21 cellular contexts compared by ENCODE assay signal in the genomic region with DNA sequence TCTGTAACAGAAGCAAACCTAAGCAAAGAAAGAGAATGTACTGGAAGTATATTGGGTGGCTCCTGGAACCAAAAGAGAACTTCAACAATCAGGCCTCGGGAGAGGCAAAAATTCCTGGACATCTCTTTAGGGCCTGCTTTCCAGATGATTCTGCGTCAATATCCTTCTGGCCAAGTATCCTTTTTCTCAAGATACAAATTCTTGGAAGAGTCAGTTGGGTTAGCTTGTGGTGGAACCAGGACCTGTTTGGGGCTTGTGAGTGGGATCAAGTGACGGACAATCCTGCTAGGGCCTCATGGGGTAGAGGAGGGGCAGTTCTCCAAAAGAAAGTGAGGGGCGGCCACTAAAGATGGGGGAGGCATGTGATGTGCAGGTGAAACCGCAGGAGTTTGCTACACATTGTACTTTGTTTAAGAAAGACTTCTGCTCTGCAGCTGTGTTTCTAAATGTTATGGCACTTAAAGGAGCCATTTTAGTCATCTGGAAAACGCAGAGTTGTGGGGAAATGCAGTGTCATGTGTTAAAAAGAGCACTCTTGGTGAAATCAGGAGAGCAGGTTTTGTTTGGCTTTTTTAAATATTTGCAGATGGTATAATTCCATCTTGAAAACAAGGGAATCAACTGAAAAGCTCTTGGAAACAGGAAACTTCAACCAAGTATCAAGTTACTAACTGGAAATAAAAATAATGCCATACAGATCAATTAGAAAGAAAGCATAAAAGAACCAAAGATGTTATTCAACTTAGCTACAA. TPM values are rescaled to one million over a fixed set of nuclear protein-coding genes. Genes with fewer than 3 reads are reported as not detected.
DNase-seq lines count a peak whose midpoint lies in the region; FAIRE-seq and TF ChIP-seq lines count a peak whose summit lies in the region.
"Had no signal": no experiment of that assay in that cellular context is flagged by ENCODE, and none has a peak within 500 bp of the region (broad histone marks: within the 10 kb centered on the region; RNA-seq: fewer than 3 reads in every experiment).

No MANE protein-coding gene starts in this region.

- WGBS in ovary, 3 donors, result 60 to 73% (median 63%) methylated on average over 6 of the region's 6 CpGs

- FAIRE-seq in frontal cortex (lab: Jason Lieb, UNC), result no peak
- FAIRE-seq: HTR-8/SVneo had no signal

- H3K36me3 Mint-ChIP-seq in brain (no peaks in the 10 kb centered on the region), nephron progenitor cell (ENCODE audit: low read depth) (no peaks in the 10 kb centered on the region)

- TF ChIP-seq CTCF in HL-60 (IDR thresholded peaks at IDR 0.05; ENCODE audit: insufficient read depth, low read length) (no peak), brain (conservative IDR thresholded peaks at IDR 0.05) (no peak), nephron progenitor cell (IDR thresholded peaks at IDR 0.05) (no peak), ovary (IDR thresholded peaks at IDR 0.05) (no peak)

- no peaks in the 10 kb centered on the region for H3K27me3 Mint-ChIP-seq in brain
- peaks cover 4% of the 10 kb centered on the region for H3K27me3 Mint-ChIP-seq in nephron progenitor cell (ENCODE audit: low read depth, poor library complexity)
- H3K27me3 Mint-ChIP-seq: stimulated activated naive B cell treated with anti-CD40 and anti-IgM and Interleukin-4, amounts not matched to agents 10 μg/mL and 1 μg/mL and 100 μg/mL, for 72 hours had no signal

- intact Hi-C loops in ovary (cut with DNase I), result no loop called here

- no peak for TF ChIP-seq POLR2A in ovary (IDR thresholded peaks at IDR 0.05)

- no peaks in the 10 kb centered on the region for H3K36me3 ChIP-seq in ovary
- H3K36me3 ChIP-seq: gastroesophageal sphincter had no signal

- H3K4me3 Mint-ChIP-seq in brain (no peak overlapping the region), nephron progenitor cell (no peak overlapping the region)
- H3K4me3 Mint-ChIP-seq: activated T-cell treated with anti-CD3 and anti-CD28 coated beads, Interleukin-2, amount 50 U/mL, for 72 hours; stimulated activated naive B cell treated with anti-CD40 and anti-IgM and Interleukin-4, amounts not matched to agents 10 μg/mL and 1 μg/mL and 100 μg/mL, for 72 hours had no signal

- DNase-seq in AG20443 (ENCODE audit: low spot score), result peak; percentile 33
- peak in 1 of 2 experiments; percentile 59 for DNase-seq in HL-60 (ENCODE audit: low read depth in 1 of 2, low spot score in 1 of 2)
- DNase-seq in nephron progenitor cell, result no peak
- no peak for DNase-seq in frontal cortex (ENCODE audit: low spot score in 2 of 2)
- DNase-seq in NCI-H1417 (lab: John Stamatoyannopoulos, UW), result no peak
- DNase-seq in stimulated activated CD4-positive, alpha-beta T cell treated with anti-CD3 and anti-CD28 coated beads, Interleukin-4, amount 100 ng/mL, for 1 hour, result no peak
- no peak for DNase-seq in ovary
- DNase-seq: activated CD4-positive, CD25-positive, alpha-beta regulatory T cell; activated T-cell treated with anti-CD3 and anti-CD28 coated beads, Interleukin-2, amount 50 U/mL, for 72 hours; cortex of kidney; Kasumi-1; NCI-H1417 treated with DMSO at 0.1 percent for 48 hours; NCI-H2227 treated with DMSO at 0.1 percent for 48 hours; retina; stimulated activated naive B cell treated with anti-CD40 and anti-IgM and Interleukin-4, amounts not matched to agents 10 μg/mL and 1 μg/mL and 100 μg/mL, for 72 hours; tibial artery had no signal

- H3K4me1 ChIP-seq in ovary (ENCODE audit: insufficient read depth), result peaks cover 3% of the 10 kb centered on the region

- H3K27me3 ChIP-seq in HL-60 (ENCODE audit: insufficient read depth, poor library complexity, severe bottlenecking) (no peaks in the 10 kb centered on the region), ovary (no peaks in the 10 kb centered on the region)
- H3K27me3 ChIP-seq: gastroesophageal sphincter, tibial artery had no signal

- TF ChIP-seq EP300 in ovary (IDR thresholded peaks at IDR 0.05), result no peak

- H3K4me1 Mint-ChIP-seq in brain (peaks cover 37% of the 10 kb centered on the region), nephron progenitor cell (peaks cover 20% of the 10 kb centered on the region)

- H3K9me3 Mint-ChIP-seq in brain, result peaks cover 0 to 9% (median 5%) of the 10 kb centered on the region in 5 experiments
- H3K9me3 Mint-ChIP-seq in nephron progenitor cell, result peaks cover 15% of the 10 kb centered on the region
- H3K9me3 Mint-ChIP-seq: activated naive CD4-positive, alpha-beta T cell treated with anti-CD3 and anti-CD28 coated beads, Interleukin-2, amount 50 U/mL, for 72 hours; activated T-cell treated with anti-CD3 and anti-CD28 coated beads, Interleukin-2, amount 50 U/mL, for 72 hours had no signal

- peak overlapping the region in 3 of 5 experiments; percentile 21 to 55 (median 28) for H3K27ac Mint-ChIP-seq in brain
- H3K27ac Mint-ChIP-seq in nephron progenitor cell, result peak overlapping the region; percentile 74
- H3K27ac Mint-ChIP-seq: activated naive CD4-positive, alpha-beta T cell treated with anti-CD3 and anti-CD28 coated beads, Interleukin-2, amount 50 U/mL, for 72 hours; activated T-cell treated with anti-CD3 and anti-CD28 coated beads, Interleukin-2, amount 50 U/mL, for 72 hours; stimulated activated naive B cell treated with anti-CD40 and anti-IgM and Interleukin-4, amounts not matched to agents 10 μg/mL and 1 μg/mL and 100 μg/mL, for 72 hours had no signal

- H3K9me3 ChIP-seq in ovary, result no peaks in the 10 kb centered on the region
- H3K9me3 ChIP-seq: gastroesophageal sphincter, tibial artery had no signal

- no peak overlapping the region for H3K4me3 ChIP-seq in HL-60 (replicated peaks; ENCODE audit: insufficient read depth, low read length)
- H3K4me3 ChIP-seq in ovary, result no peak overlapping the region
- H3K4me3 ChIP-seq: gastroesophageal sphincter, SK-N-MC, tibial artery had no signal

- peak overlapping the region; percentile 61 for H3K27ac ChIP-seq in HL-60 (replicated peaks)
- no peak overlapping the region for H3K27ac ChIP-seq in ovary
- H3K27ac ChIP-seq: SK-N-MC had no signal

RNA-seq across cellular contexts. Expression of a gene that starts 27.4 kb away (rescaled TPM):
- polyA plus RNA-seq in brain (ENCODE audit: insufficient read depth, low read depth, low replicate concordance) (430 TPM), ovary (100 to 1,000 TPM; 370 to 406 TPM)
- total RNA-seq in frontal cortex (24.5 TPM), ovary (100 to 1,000 TPM; 188 to 706 (median 295) TPM)

RNA-seq across cellular contexts. Expression of a gene that starts 38.9 kb away (rescaled TPM):
- 84.0 TPM for polyA plus RNA-seq in brain (ENCODE audit: insufficient read depth, low read depth, low replicate concordance)
- 56.3 TPM for total RNA-seq in frontal cortex
- 10 to 100 TPM; 22.9 to 64.4 (median 57.1) TPM for total RNA-seq in ovary
- 10 to 100 TPM; 27.0 to 96.6 TPM for polyA plus RNA-seq in ovary
